Comparison of ENCODE assay signal across 8 cellular contexts in the genomic region with DNA sequence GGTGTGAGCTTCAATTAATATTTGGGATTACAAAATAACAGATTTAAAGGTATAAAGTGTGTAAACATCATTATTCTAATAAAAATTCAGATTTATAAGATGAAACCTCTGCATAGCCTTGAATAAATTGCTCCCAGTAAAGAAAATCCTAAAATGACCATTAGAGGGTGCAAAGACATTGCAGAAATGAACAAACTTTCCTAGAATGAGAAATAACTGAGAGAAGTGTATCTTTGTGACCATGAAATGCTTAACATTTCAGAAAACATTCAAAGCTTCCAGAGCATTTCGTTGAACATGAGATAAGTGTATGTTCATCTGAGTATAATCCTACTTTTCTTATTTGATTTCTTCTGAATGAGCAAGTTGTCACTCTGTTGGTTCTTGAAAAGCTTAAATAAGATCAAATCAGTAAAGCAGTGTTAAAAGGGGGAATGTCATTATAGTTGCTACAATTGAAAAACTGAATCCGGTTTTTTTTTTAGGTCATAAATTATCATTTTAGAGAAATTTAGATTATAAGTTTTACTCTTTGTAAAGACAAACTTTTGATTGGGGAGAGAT. TPM values are rescaled to one million over a fixed set of nuclear protein-coding genes. Genes with fewer than 3 reads are reported as not detected.
DNase-seq lines count a peak whose midpoint lies in the region; ATAC-seq and TF ChIP-seq lines count a peak whose summit lies in the region.

No MANE protein-coding gene starts in this region.

- no peaks in the 10 kb centered on the region for H3K36me3 Mint-ChIP-seq in progenitor cell of endocrine pancreas (ENCODE audit: insufficient read depth)

- H3K9me3 Mint-ChIP-seq in progenitor cell of endocrine pancreas (ENCODE audit: low read depth), result no peaks in the 10 kb centered on the region

- ATAC-seq in GM21528 (IDR thresholded peaks at IDR 0.05; ENCODE audit: low FRiP score, unreplicated experiment), result no peak

- peak; percentile 69 for TF ChIP-seq CTCF in progenitor cell of endocrine pancreas (IDR thresholded peaks at IDR 0.05; ENCODE audit: unreplicated experiment)

- peaks cover 9% of the 10 kb centered on the region for H3K27me3 Mint-ChIP-seq in progenitor cell of endocrine pancreas

- H3K27ac Mint-ChIP-seq in progenitor cell of endocrine pancreas, result no peak overlapping the region

- no peak overlapping the region for H3K4me3 Mint-ChIP-seq in progenitor cell of endocrine pancreas (ENCODE audit: low read depth)

- H3K4me1 Mint-ChIP-seq in progenitor cell of endocrine pancreas (ENCODE audit: low read depth), result peaks cover 7% of the 10 kb centered on the region

- DNase-seq in DMS79 treated with DMSO at 0.1 percent for 48 hours (lab: John Stamatoyannopoulos, UW) (peak; percentile 11), DMS79 (lab: John Stamatoyannopoulos, UW) (no peak), NCI-H446 (lab: John Stamatoyannopoulos, UW) (peak; percentile 35 to 60), dermis blood vessel endothelial cell (peak; percentile 56), progenitor cell of endocrine pancreas (ENCODE audit: low spot score, unreplicated experiment) (no peak), GOT3 (lab: John Stamatoyannopoulos, UW) (no peak)
- no peak for DNase-seq in stimulated activated CD4-positive, alpha-beta T cell treated with anti-CD3 and anti-CD28 coated beads, Interleukin-2, amount 100 ng/mL, for 48 hours

RNA-seq across cellular contexts. Expression of a gene that starts 24.7 kb away (rescaled TPM):
- total RNA-seq in dermis blood vessel endothelial cell (3.4 and 4.6 TPM in 2 replicates), progenitor cell of endocrine pancreas (13.0 and 14.5 TPM in 2 replicates)

Comparison
In these comparisons a context has a peak if more than half of its experiments do, and no peak if none do; other contexts are left out.
1. DNase-seq: peak in DMS79 treated with DMSO at 0.1 percent for 48 hours (single experiment), NCI-H446 (2 of 2) and dermis blood vessel endothelial cell (single experiment); none in DMS79 (single experiment), progenitor cell of endocrine pancreas (single experiment), GOT3 (single experiment) and stimulated activated CD4-positive, alpha-beta T cell treated with anti-CD3 and anti-CD28 coated beads, Interleukin-2, amount 100 ng/mL, for 48 hours (0 of 2).